ENCODE assay signal across 8 cellular contexts in genomic region chr17:14297161-14297851, GRCh38. TPM values are rescaled to one million over a fixed set of nuclear protein-coding genes. Genes with fewer than 3 reads are reported as not detected.
DNase-seq lines count a peak whose midpoint lies in the region; ATAC-seq, FAIRE-seq and TF ChIP-seq lines count a peak whose summit lies in the region.

No MANE protein-coding gene starts in this region.

- peak in 3 of 4 donors; percentile 23 to 39 (median 26) for ATAC-seq in pancreas

- DNase-seq in activated CD4-positive, alpha-beta T cell treated with anti-CD3 and anti-CD28 coated beads, Interleukin-2, amount 10 ng/mL, durations not matched to agents 24 days and 14 days: peak; percentile 86
- DNase-seq in activated CD4-positive, alpha-beta T cell treated with anti-CD3 and anti-CD28 coated beads, Interleukin-2, amount 50 U/mL, for 4 hours: no peak
- DNase-seq in activated CD4-positive, alpha-beta T cell treated with anti-CD3 and anti-CD28 coated beads, Interleukin-2, amount 50 U/mL, for 48 hours: peak; percentile 40 to 50
- DNase-seq in fibroblast of the aortic adventitia (ENCODE audit: low read depth): peak; percentile 64
- DNase-seq in pancreas: peak in 4 of 6 donors; percentile 16 to 80 (median 59)
- no peak for DNase-seq in DMS114 treated with DMSO at 0.1 percent for 48 hours (lab: John Stamatoyannopoulos, UW; ENCODE audit: unreplicated experiment)
- no peak for DNase-seq in LoVo (ENCODE audit: low spot score)
- DNase-seq in SW 1271 (lab: John Stamatoyannopoulos, UW): no peak

- peak overlapping the region; percentile 61 for H3K4me3 ChIP-seq in fibroblast of the aortic adventitia (ENCODE audit: low read depth, low read length)
- peak overlapping the region in 3 of 4 donors; percentile 4 to 48 (median 32) for H3K4me3 ChIP-seq in pancreas

- TF ChIP-seq CTCF in fibroblast of the aortic adventitia (IDR thresholded peaks at IDR 0.05; ENCODE audit: insufficient read depth, low read length) (peak; percentile 38), pancreas (IDR thresholded peaks at IDR 0.05) (no peak)

- no peaks in the 10 kb centered on the region for H3K9me3 ChIP-seq in pancreas

- peaks cover 46% of the 10 kb centered on the region for H3K27me3 Mint-ChIP-seq in activated CD4-positive, alpha-beta T cell treated with anti-CD3 and anti-CD28 coated beads, Interleukin-2, amount 10 ng/mL, durations not matched to agents 24 days and 14 days

- H3K9me3 Mint-ChIP-seq in activated CD4-positive, alpha-beta T cell treated with anti-CD3 and anti-CD28 coated beads, Interleukin-2, amount 10 ng/mL, durations not matched to agents 24 days and 14 days: no peaks in the 10 kb centered on the region

- H3K4me1 ChIP-seq in pancreas: peaks cover 6 to 10% (median 8%) of the 10 kb centered on the region in 3 donors

- WGBS in pancreas, 2 donors: 0 to 2% methylated on average over 51 to 63 of the region's 63 CpGs

- peak overlapping the region; percentile 91 for H3K4me3 Mint-ChIP-seq in activated CD4-positive, alpha-beta T cell treated with anti-CD3 and anti-CD28 coated beads, Interleukin-2, amount 10 ng/mL, durations not matched to agents 24 days and 14 days

- no peak for FAIRE-seq in pancreas (lab: Jason Lieb, UNC)

- H3K36me3 ChIP-seq in pancreas: no peaks in the 10 kb centered on the region

- H3K27ac Mint-ChIP-seq in activated CD4-positive, alpha-beta T cell treated with anti-CD3 and anti-CD28 coated beads, Interleukin-2, amount 10 ng/mL, durations not matched to agents 24 days and 14 days: peak overlapping the region; percentile 60

- H3K27ac ChIP-seq in pancreas: no peak overlapping the region

- peaks cover 5 to 58% (median 12%) of the 10 kb centered on the region in 4 donors for H3K27me3 ChIP-seq in pancreas

- peaks cover 39% of the 10 kb centered on the region for H3K4me1 Mint-ChIP-seq in activated CD4-positive, alpha-beta T cell treated with anti-CD3 and anti-CD28 coated beads, Interleukin-2, amount 10 ng/mL, durations not matched to agents 24 days and 14 days

- intact Hi-C loops in activated CD4-positive, alpha-beta T cell treated with anti-CD3 and anti-CD28 coated beads, Interleukin-2, amount 10 ng/mL, durations not matched to agents 24 days and 14 days (cut with micrococcal nuclease): no loop called here
- intact Hi-C loops in pancreas (cut with DNase I): no loop called here

- no peaks in the 10 kb centered on the region for H3K36me3 Mint-ChIP-seq in activated CD4-positive, alpha-beta T cell treated with anti-CD3 and anti-CD28 coated beads, Interleukin-2, amount 10 ng/mL, durations not matched to agents 24 days and 14 days (ENCODE audit: low read depth)

RNA-seq across cellular contexts. Expression of gene HS3ST3B1, which starts 3.6 kb away (rescaled TPM):
- total RNA-seq in activated CD4-positive, alpha-beta T cell treated with anti-CD3 and anti-CD28 coated beads, Interleukin-2, amount 10 ng/mL, durations not matched to agents 24 days and 14 days: 19.6 and 20.8 TPM in 2 replicates
- total RNA-seq in fibroblast of the aortic adventitia (ENCODE audit: low replicate concordance) (2.3 and 9.1 TPM in 2 replicates), pancreas (1 to 10 TPM in 4 of 6 donors, under 1 TPM in 2; 0.59 to 2.8 (median 1.5) TPM)
- polyA plus RNA-seq in pancreas: 1 to 10 TPM in 1 of 2 donors, under 1 TPM in 1; 0.30 to 2.3 TPM

Comparison
In these comparisons a context has a peak if more than half of its experiments do, and no peak if none do; other contexts are left out.
1. DNase-seq: peak in activated CD4-positive, alpha-beta T cell treated with anti-CD3 and anti-CD28 coated beads, Interleukin-2, amount 10 ng/mL, durations not matched to agents 24 days and 14 days (single experiment), activated CD4-positive, alpha-beta T cell treated with anti-CD3 and anti-CD28 coated beads, Interleukin-2, amount 50 U/mL, for 48 hours (2 of 2), fibroblast of the aortic adventitia (single experiment) and pancreas (4 of 6); none in activated CD4-positive, alpha-beta T cell treated with anti-CD3 and anti-CD28 coated beads, Interleukin-2, amount 50 U/mL, for 4 hours (0 of 2), DMS114 treated with DMSO at 0.1 percent for 48 hours (single experiment), LoVo (single experiment) and SW 1271 (0 of 2).